19 cellular contexts compared by ENCODE assay signal in the genomic region with DNA sequence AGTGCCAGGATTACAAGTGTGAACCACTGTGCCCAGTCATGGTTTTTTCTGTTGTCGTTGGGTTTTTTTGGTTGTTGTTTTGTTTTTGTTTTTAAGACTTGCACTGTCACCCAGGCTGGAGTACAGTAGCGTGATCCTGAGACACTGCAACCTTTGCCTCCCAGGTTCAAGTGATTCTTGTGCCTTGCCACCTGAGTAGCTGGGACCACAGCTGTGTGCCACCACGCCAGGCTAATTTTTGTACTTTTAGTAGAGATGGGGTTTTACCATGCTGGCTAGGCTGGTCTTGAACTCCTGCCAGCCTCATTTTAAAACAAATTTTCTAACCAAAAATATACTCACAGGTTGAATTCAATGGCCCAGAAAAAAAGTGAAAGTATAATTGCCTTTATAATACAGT.
DNase-seq lines count a peak whose midpoint lies in the region; ATAC-seq, FAIRE-seq and TF ChIP-seq lines count a peak whose summit lies in the region.
"Had no signal": no experiment of that assay in that cellular context is flagged by ENCODE, and none has a peak within 500 bp of the region (broad histone marks: within the 10 kb centered on the region; RNA-seq: fewer than 3 reads in every experiment).

No MANE protein-coding gene starts in this region.

- no peak overlapping the region for H3K4me3 ChIP-seq in pancreas
- no peak overlapping the region for H3K4me3 ChIP-seq in foreskin fibroblast (ENCODE audit: low read depth in 1 of 2, low read length in 2 of 2)

- peak; percentile 8 for ATAC-seq in GM18861 (IDR thresholded peaks at IDR 0.05; ENCODE audit: unreplicated experiment)
- peak; percentile 38 for ATAC-seq in GM21717 (IDR thresholded peaks at IDR 0.05; ENCODE audit: unreplicated experiment)
- ATAC-seq in HG03175 (IDR thresholded peaks at IDR 0.05; ENCODE audit: unreplicated experiment), result peak; percentile 17
- ATAC-seq in activated B cell treated with CpG ODN at 0.5 μM for 24 hours (ENCODE audit: low read depth), result peak; percentile 71
- ATAC-seq in pancreas, result no peak
- no peak for ATAC-seq in HG03135 (IDR thresholded peaks at IDR 0.05; ENCODE audit: unreplicated experiment)
- no peak for ATAC-seq in HG02642 (IDR thresholded peaks at IDR 0.05; ENCODE audit: poor library complexity, unreplicated experiment)
- ATAC-seq: PC-3, T-cell had no signal

- intact Hi-C loops in activated B cell treated with CpG ODN at 0.5 μM for 24 hours (cut with micrococcal nuclease), result loop anchor here (2.0 to 5.0 kb wide), 3 partner anchors 70 to 360 kb away; a partner anchor contains a TSS
- intact Hi-C loops in pancreas (cut with DNase I), result no loop called here

- no peaks in the 10 kb centered on the region for H3K36me3 ChIP-seq in pancreas

- no peak for FAIRE-seq in pancreas (lab: Jason Lieb, UNC)
- FAIRE-seq: GM12892 had no signal

- POLR2A ChIA-PET in activated B cell treated with CpG ODN at 0.5 μM for 24 hours (lab: Charles Lee), result no interaction called here

- H3K27ac ChIP-seq in pancreas, result no peak overlapping the region

- no peaks in the 10 kb centered on the region for H3K9me3 Mint-ChIP-seq in activated B cell treated with CpG ODN at 0.5 μM for 24 hours

- no peaks in the 10 kb centered on the region for H3K4me1 ChIP-seq in pancreas

- H3K36me3 Mint-ChIP-seq in activated B cell treated with CpG ODN at 0.5 μM for 24 hours (ENCODE audit: low read depth), result no peaks in the 10 kb centered on the region
- H3K36me3 Mint-ChIP-seq: T-cell had no signal

- H3K27ac Mint-ChIP-seq in activated B cell treated with CpG ODN at 0.5 μM for 24 hours, result no peak overlapping the region
- H3K27ac Mint-ChIP-seq: IgD-negative memory B cell, T-cell had no signal

- no peaks in the 10 kb centered on the region for H3K27me3 Mint-ChIP-seq in activated B cell treated with CpG ODN at 0.5 μM for 24 hours
- H3K27me3 Mint-ChIP-seq: IgD-negative memory B cell had no signal

- no peaks in the 10 kb centered on the region for H3K9me3 ChIP-seq in pancreas

- H3K4me3 Mint-ChIP-seq in activated B cell treated with CpG ODN at 0.5 μM for 24 hours, result no peak overlapping the region
- H3K4me3 Mint-ChIP-seq: IgD-negative memory B cell, T-cell had no signal

- 75 to 92% methylated on average over 3 of the region's 3 CpGs for WGBS in pancreas, 2 donors

- CTCF ChIA-PET in activated B cell treated with CpG ODN at 0.5 μM for 24 hours (lab: Charles Lee), result no interaction called here

- TF ChIP-seq CTCF in activated B cell treated with CpG ODN at 0.5 μM for 24 hours (IDR thresholded peaks at IDR 0.05) (no peak), pancreas (IDR thresholded peaks at IDR 0.05) (no peak), foreskin fibroblast (IDR thresholded peaks at IDR 0.05; ENCODE audit: low read depth, low read length) (no peak)

- H3K4me1 Mint-ChIP-seq in activated B cell treated with CpG ODN at 0.5 μM for 24 hours, result peaks cover 19% of the 10 kb centered on the region
- H3K4me1 Mint-ChIP-seq: T-cell had no signal

- H3K27me3 ChIP-seq in pancreas, result no peaks in the 10 kb centered on the region

- DNase-seq in activated B cell treated with CpG ODN at 0.5 μM for 24 hours (no peak), pancreas (no peak), foreskin fibroblast (no peak)
- DNase-seq: DMS53; NCI-H1436; NCI-H2081 treated with DMSO at 0.1 percent for 48 hours; NCI-H226; NCI-H526; NK-92 treated with Interleukin-12 subunit alpha and Interleukin-12 subunit beta, amount 100 ng/mL, for 24 hours; PC-3; T-cell; T1000 had no signal

Comparison
In these comparisons a context has a peak if more than half of its experiments do, and no peak if none do; other contexts are left out.
1. ATAC-seq: peak in GM18861 (single experiment), GM21717 (single experiment), HG03175 (single experiment) and activated B cell treated with CpG ODN at 0.5 μM for 24 hours (single experiment); none in pancreas (0 of 4), HG03135 (single experiment) and HG02642 (single experiment).